8 cellular contexts compared by ENCODE assay signal in the genomic region with DNA sequence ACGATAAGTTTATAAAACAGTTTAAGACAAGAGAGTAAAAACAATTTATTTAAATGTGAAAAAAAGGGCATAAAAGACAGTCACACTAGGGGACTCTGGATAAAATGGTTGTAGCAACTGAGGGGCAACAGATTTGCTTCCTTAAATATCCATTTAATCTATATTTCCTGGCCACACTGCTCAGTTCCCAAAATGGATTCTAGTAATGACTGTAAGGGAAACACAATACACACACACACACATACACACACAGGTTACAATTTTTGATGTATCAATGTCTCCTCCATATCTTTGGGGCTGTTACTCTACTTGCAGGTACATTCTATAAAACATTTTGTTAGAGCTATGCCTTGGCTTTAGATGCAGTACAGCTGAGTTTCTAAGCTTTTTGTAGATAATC. TPM values are rescaled to one million over a fixed set of nuclear protein-coding genes. Genes with fewer than 3 reads are reported as not detected.
DNase-seq lines count a peak whose midpoint lies in the region; ATAC-seq and TF ChIP-seq lines count a peak whose summit lies in the region.
"Not testable (repeated sequence)": the region's sequence is repeated elsewhere in the genome, so short reads cannot be mapped to it uniquely, and the experiment has no call there.

No MANE protein-coding gene starts in this region.

- H3K4me3 Mint-ChIP-seq in CD4-positive, alpha-beta memory T cell = peak overlapping the region in 7 of 8 donors; percentile 10 to 98 (median 95)
- H3K4me3 Mint-ChIP-seq in activated naive CD8-positive, alpha-beta T cell = peak overlapping the region; percentile 96
- H3K4me3 Mint-ChIP-seq in dendritic cell treated with granulocyte-macrophage colony-stimulating factor and Interleukin-4, amounts not matched to agents 40 ng/mL and 50 ng/mL, for 4 days = not testable (repeated sequence)
- H3K4me3 Mint-ChIP-seq in naive thymus-derived CD4-positive, alpha-beta T cell = peak overlapping the region in 8 of 10 donors; percentile 86 to 96 (median 94)

- peak overlapping the region; percentile 91 to 100 (median 98) for H3K27ac Mint-ChIP-seq in CD4-positive, alpha-beta memory T cell
- peak overlapping the region; percentile 96 for H3K27ac Mint-ChIP-seq in activated naive CD8-positive, alpha-beta T cell
- H3K27ac Mint-ChIP-seq in dendritic cell treated with granulocyte-macrophage colony-stimulating factor and Interleukin-4, amounts not matched to agents 40 ng/mL and 50 ng/mL, for 4 days = peak overlapping the region; percentile 99
- peak overlapping the region; percentile 29 to 100 (median 98) for H3K27ac Mint-ChIP-seq in naive thymus-derived CD4-positive, alpha-beta T cell

- not testable (repeated sequence) for H3K27me3 ChIP-seq in CD4-positive, alpha-beta memory T cell (ENCODE audit: insufficient read depth, low read length); naive thymus-derived CD4-positive, alpha-beta T cell (ENCODE audit: control insufficient read depth in 2 of 2, insufficient read depth in 2 of 2, low read length in 2 of 2); psoas muscle (ENCODE audit: insufficient read depth in 3 of 3, low read length in 2 of 3); upper lobe of left lung

- H3K9me3 Mint-ChIP-seq in CD4-positive, alpha-beta memory T cell; activated naive CD8-positive, alpha-beta T cell (ENCODE audit: low read depth); dendritic cell treated with granulocyte-macrophage colony-stimulating factor and Interleukin-4, amounts not matched to agents 40 ng/mL and 50 ng/mL, for 4 days; naive thymus-derived CD4-positive, alpha-beta T cell: not testable (repeated sequence)

- not testable (repeated sequence) for H3K4me3 ChIP-seq in CD4-positive, alpha-beta memory T cell (ENCODE audit: low read length in 2 of 2); naive thymus-derived CD4-positive, alpha-beta T cell (ENCODE audit: low read length); psoas muscle; upper lobe of left lung

- H3K36me3 Mint-ChIP-seq in CD4-positive, alpha-beta memory T cell = peaks cover 0 to 16% of the 10 kb centered on the region in 2 donors
- not testable (repeated sequence) for H3K36me3 Mint-ChIP-seq in activated naive CD8-positive, alpha-beta T cell; naive thymus-derived CD4-positive, alpha-beta T cell
- peaks cover 15% of the 10 kb centered on the region for H3K36me3 Mint-ChIP-seq in dendritic cell treated with granulocyte-macrophage colony-stimulating factor and Interleukin-4, amounts not matched to agents 40 ng/mL and 50 ng/mL, for 4 days (ENCODE audit: low read depth)

- CTCF ChIA-PET in CD4-positive, alpha-beta memory T cell (lab: Charles Lee; ENCODE audit: partially characterized antibody) = interaction anchor here (1.5 to 2.0 kb wide), 2 partner anchors 9 to 29 kb away, joined by 3 to 16 read pairs; no protein-coding TSS in a partner anchor
- CTCF ChIA-PET in naive thymus-derived CD4-positive, alpha-beta T cell (lab: Charles Lee) = interaction anchor here (1.0 to 2.4 kb wide), 2 partner anchors 29 to 226 kb away, joined by 3 to 9 read pairs; no protein-coding TSS in a partner anchor

- ATAC-seq in naive thymus-derived CD4-positive, alpha-beta T cell; psoas muscle; upper lobe of left lung (ENCODE audit: low FRiP score in 2 of 2): not testable (repeated sequence)

- TF ChIP-seq POLR2A in upper lobe of left lung (IDR thresholded peaks at IDR 0.05) = not testable (repeated sequence)

- not testable (repeated sequence) for H3K36me3 ChIP-seq in CD4-positive, alpha-beta memory T cell (ENCODE audit: insufficient read depth, low read length); naive thymus-derived CD4-positive, alpha-beta T cell (ENCODE audit: control insufficient read depth in 2 of 3, insufficient read depth in 3 of 3, low read length in 3 of 3); psoas muscle (ENCODE audit: insufficient read depth in 1 of 2, low read depth in 1 of 2); upper lobe of left lung

- DNase-seq in CD4-positive, alpha-beta memory T cell; naive thymus-derived CD4-positive, alpha-beta T cell; psoas muscle; upper lobe of left lung: not testable (repeated sequence)
- peak; percentile 20 for DNase-seq in MV-4-11 (lab: John Stamatoyannopoulos, UW)

- H3K9me3 ChIP-seq in CD4-positive, alpha-beta memory T cell (ENCODE audit: control insufficient read depth in 1 of 2, low read length in 2 of 2); naive thymus-derived CD4-positive, alpha-beta T cell (ENCODE audit: control insufficient read depth in 2 of 3, low read length in 3 of 3); psoas muscle; upper lobe of left lung: not testable (repeated sequence)

- peaks cover 21 to 28% (median 22%) of the 10 kb centered on the region in 4 donors for H3K4me1 Mint-ChIP-seq in CD4-positive, alpha-beta memory T cell
- H3K4me1 Mint-ChIP-seq in activated naive CD8-positive, alpha-beta T cell (ENCODE audit: low read depth) = peaks cover 24% of the 10 kb centered on the region
- H3K4me1 Mint-ChIP-seq in dendritic cell treated with granulocyte-macrophage colony-stimulating factor and Interleukin-4, amounts not matched to agents 40 ng/mL and 50 ng/mL, for 4 days (ENCODE audit: low read depth) = peaks cover 17% of the 10 kb centered on the region
- H3K4me1 Mint-ChIP-seq in naive thymus-derived CD4-positive, alpha-beta T cell = peaks cover 13 to 44% (median 33%) of the 10 kb centered on the region in 7 donors

- WGBS in psoas muscle, 3 donors = 96 to 98% (median 97%) methylated on average over 1 of the region's 1 CpG
- WGBS in upper lobe of left lung, 2 donors = 88 to 97% methylated on average over 1 of the region's 1 CpG

- not testable (repeated sequence) for TF ChIP-seq EP300 in upper lobe of left lung (IDR thresholded peaks at IDR 0.05)

- intact Hi-C loops in CD4-positive, alpha-beta memory T cell (cut with micrococcal nuclease) = loop anchor here (2.0 to 10.0 kb wide), 2 partner anchors 607 to 819 kb away; a partner anchor contains a TSS
- intact Hi-C loops in dendritic cell treated with granulocyte-macrophage colony-stimulating factor and Interleukin-4, amounts not matched to agents 40 ng/mL and 50 ng/mL, for 4 days (cut with micrococcal nuclease) = loop anchor here (5.0 kb wide), 3 partner anchors 194 to 334 kb away; a partner anchor contains a TSS
- intact Hi-C loops in naive thymus-derived CD4-positive, alpha-beta T cell (cut with micrococcal nuclease) = loop anchor here (2.0 to 5.0 kb wide), 8 partner anchors 17 to 791 kb away; a partner anchor contains a TSS
- intact Hi-C loops in psoas muscle (cut with DNase I) = loop anchor here (5.0 to 10.0 kb wide), 3 partner anchors 186 to 229 kb away; no protein-coding TSS in a partner anchor

- H3K4me1 ChIP-seq in CD4-positive, alpha-beta memory T cell (ENCODE audit: insufficient read depth, low read length) = peaks cover 33% of the 10 kb centered on the region
- peaks cover 6 to 21% of the 10 kb centered on the region in 2 donors for H3K4me1 ChIP-seq in naive thymus-derived CD4-positive, alpha-beta T cell (ENCODE audit: control insufficient read depth in 2 of 2, insufficient read depth in 2 of 2, low read length in 2 of 2)
- H3K4me1 ChIP-seq in psoas muscle = peaks cover 10% of the 10 kb centered on the region
- peaks cover 13 to 23% (median 17%) of the 10 kb centered on the region in 4 donors for H3K4me1 ChIP-seq in upper lobe of left lung

- H3K27me3 Mint-ChIP-seq in CD4-positive, alpha-beta memory T cell; activated naive CD8-positive, alpha-beta T cell; dendritic cell treated with granulocyte-macrophage colony-stimulating factor and Interleukin-4, amounts not matched to agents 40 ng/mL and 50 ng/mL, for 4 days: not testable (repeated sequence)
- peaks cover 0 to 49% (median 0%) of the 10 kb centered on the region in 5 donors for H3K27me3 Mint-ChIP-seq in naive thymus-derived CD4-positive, alpha-beta T cell

- peak overlapping the region; percentile 94 for H3K27ac ChIP-seq in CD4-positive, alpha-beta memory T cell (ENCODE audit: low read depth, low read length)
- H3K27ac ChIP-seq in VCaP (peak overlapping the region; percentile 93), psoas muscle (peak overlapping the region; percentile 100), upper lobe of left lung (peak overlapping the region in 3 of 4 donors; percentile 96 to 98 (median 98))
- H3K27ac ChIP-seq in naive thymus-derived CD4-positive, alpha-beta T cell (ENCODE audit: low read depth, low read length) = peak overlapping the region; percentile 96

- POLR2A ChIA-PET in CD4-positive, alpha-beta memory T cell (lab: Charles Lee; ENCODE audit: partially characterized antibody) = interaction anchor here (1.9 to 10.7 kb wide), 5 partner anchors 12 to 788 kb away, joined by 7 to 251 read pairs (median 12); a partner anchor contains a TSS
- POLR2A ChIA-PET in naive thymus-derived CD4-positive, alpha-beta T cell (lab: Charles Lee) = interaction anchor here (0.6 to 11.3 kb wide), 5 partner anchors 9 to 99 kb away, joined by 3 to 240 read pairs (median 4); no protein-coding TSS in a partner anchor

- not testable (repeated sequence) for TF ChIP-seq CTCF in VCaP (conservative IDR thresholded peaks at IDR 0.05); psoas muscle (IDR thresholded peaks at IDR 0.05); upper lobe of left lung (IDR thresholded peaks at IDR 0.05)

RNA-seq across cellular contexts. Expression of a gene that starts 4.8 kb away (rescaled TPM):
- total RNA-seq in CD4-positive, alpha-beta memory T cell = 10 to 100 TPM; 62.8 to 65.3 TPM
- 1 to 10 TPM; 1.5 to 2.1 TPM for polyA plus RNA-seq in CD4-positive, alpha-beta memory T cell
- total RNA-seq in naive thymus-derived CD4-positive, alpha-beta T cell = 10 to 100 TPM; 15.5 to 90.7 (median 50.5) TPM
- 1 to 10 TPM; 3.6 to 3.9 TPM for polyA plus RNA-seq in naive thymus-derived CD4-positive, alpha-beta T cell
- total RNA-seq in psoas muscle (10 to 100 TPM; 49.3 to 85.0 (median 58.3) TPM), upper lobe of left lung (10 to 100 TPM; 14.8 to 29.7 (median 20.4) TPM)
- polyA plus RNA-seq in psoas muscle = 10 to 100 TPM; 18.8 to 70.8 (median 27.3) TPM
